Comparison of ENCODE assay signal across 1 cellular context in the genomic region with DNA sequence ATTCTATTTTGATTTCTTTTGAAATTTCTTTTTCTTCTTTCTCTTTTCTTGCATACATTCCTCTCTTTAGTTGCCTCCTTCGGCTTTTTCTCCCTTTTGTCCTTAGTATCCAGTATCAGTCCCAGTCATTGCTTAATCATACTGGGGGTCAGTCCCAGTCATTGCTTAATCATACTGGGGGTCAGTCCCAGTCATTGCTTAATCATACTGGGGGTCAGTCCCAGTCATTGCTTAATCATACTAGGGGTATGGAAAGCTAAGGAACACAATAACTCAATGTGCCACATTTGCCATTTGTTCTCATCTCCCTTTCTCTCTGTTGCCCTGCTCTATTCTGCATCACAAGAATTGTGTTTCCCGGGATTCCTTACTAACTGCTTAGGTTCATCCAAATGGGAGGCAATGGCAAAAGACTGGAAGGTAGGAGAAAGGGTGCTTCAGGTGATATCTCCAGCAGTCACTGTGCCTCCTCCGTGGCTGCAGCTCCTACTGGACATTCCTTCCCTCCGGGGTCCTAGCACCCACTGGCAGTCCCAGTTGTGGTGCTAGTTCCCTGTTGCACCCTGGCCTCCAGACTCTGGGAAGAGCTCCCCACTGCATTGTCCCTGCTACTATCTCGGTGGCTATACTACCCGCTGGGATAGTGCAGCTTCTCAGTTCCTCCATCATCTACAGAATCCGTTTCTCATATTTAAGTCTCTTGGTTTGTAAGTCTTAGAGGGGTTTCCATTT.
TF ChIP-seq lines count a peak whose summit lies in the region.

No MANE protein-coding gene starts in this region.

TF ChIP-seq in HCT116, 20 proteins besides CTCF, POLR2A, EP300 and RAD21 (continued from another document):
- TF ChIP-seq, protein P1, sequence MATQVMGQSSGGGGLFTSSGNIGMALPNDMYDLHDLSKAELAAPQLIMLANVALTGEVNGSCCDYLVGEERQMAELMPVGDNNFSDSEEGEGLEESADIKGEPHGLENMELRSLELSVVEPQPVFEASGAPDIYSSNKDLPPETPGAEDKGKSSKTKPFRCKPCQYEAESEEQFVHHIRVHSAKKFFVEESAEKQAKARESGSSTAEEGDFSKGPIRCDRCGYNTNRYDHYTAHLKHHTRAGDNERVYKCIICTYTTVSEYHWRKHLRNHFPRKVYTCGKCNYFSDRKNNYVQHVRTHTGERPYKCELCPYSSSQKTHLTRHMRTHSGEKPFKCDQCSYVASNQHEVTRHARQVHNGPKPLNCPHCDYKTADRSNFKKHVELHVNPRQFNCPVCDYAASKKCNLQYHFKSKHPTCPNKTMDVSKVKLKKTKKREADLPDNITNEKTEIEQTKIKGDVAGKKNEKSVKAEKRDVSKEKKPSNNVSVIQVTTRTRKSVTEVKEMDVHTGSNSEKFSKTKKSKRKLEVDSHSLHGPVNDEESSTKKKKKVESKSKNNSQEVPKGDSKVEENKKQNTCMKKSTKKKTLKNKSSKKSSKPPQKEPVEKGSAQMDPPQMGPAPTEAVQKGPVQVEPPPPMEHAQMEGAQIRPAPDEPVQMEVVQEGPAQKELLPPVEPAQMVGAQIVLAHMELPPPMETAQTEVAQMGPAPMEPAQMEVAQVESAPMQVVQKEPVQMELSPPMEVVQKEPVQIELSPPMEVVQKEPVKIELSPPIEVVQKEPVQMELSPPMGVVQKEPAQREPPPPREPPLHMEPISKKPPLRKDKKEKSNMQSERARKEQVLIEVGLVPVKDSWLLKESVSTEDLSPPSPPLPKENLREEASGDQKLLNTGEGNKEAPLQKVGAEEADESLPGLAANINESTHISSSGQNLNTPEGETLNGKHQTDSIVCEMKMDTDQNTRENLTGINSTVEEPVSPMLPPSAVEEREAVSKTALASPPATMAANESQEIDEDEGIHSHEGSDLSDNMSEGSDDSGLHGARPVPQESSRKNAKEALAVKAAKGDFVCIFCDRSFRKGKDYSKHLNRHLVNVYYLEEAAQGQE (IDR thresholded peaks at IDR 0.05; ENCODE audit: low read depth): no peak
- no peak for TF ChIP-seq ZFX (IDR thresholded peaks at IDR 0.05)
- TF ChIP-seq SP1 (IDR thresholded peaks at IDR 0.05; ENCODE audit: low read depth): peak; percentile 90
- TF ChIP-seq SRF (IDR thresholded peaks at IDR 0.05; ENCODE audit: low read depth): peak; percentile 78
- TF ChIP-seq CEBPB (IDR thresholded peaks at IDR 0.05; ENCODE audit: low read depth): peak; percentile 98
